Comparison of ENCODE assay signal across 9 cellular contexts in genomic region chr12:57759360-57759980, GRCh38. TPM values are rescaled to one million over a fixed set of nuclear protein-coding genes. Genes with fewer than 3 reads are reported as not detected.
DNase-seq lines count a peak whose midpoint lies in the region; ATAC-seq and TF ChIP-seq lines count a peak whose summit lies in the region.
"Had no signal": no experiment of that assay in that cellular context is flagged by ENCODE, and none has a peak within 500 bp of the region (broad histone marks: within the 10 kb centered on the region; RNA-seq: fewer than 3 reads in every experiment).

No MANE protein-coding gene starts in this region.

- peaks cover 13% of the 10 kb centered on the region for H3K27me3 ChIP-seq in lower lobe of right lung (ENCODE audit: low read depth)
- H3K27me3 ChIP-seq in ascending aorta = no peaks in the 10 kb centered on the region

- H3K27ac Mint-ChIP-seq in activated naive CD8-positive, alpha-beta T cell treated with anti-CD3 and anti-CD28 coated beads for 36 hours = no peak overlapping the region
- H3K27ac Mint-ChIP-seq: T-helper 1 cell treated with Interleukin-12 subunit alpha and Interleukin-12 subunit beta and Interleukin-4 antibody, amounts not matched to agents 30 μg/mL and 1 μg/mL, for 36 hours had no signal

- H3K36me3 ChIP-seq in lower lobe of right lung (peaks cover 22% of the 10 kb centered on the region), ascending aorta (peaks cover 7 to 14% of the 10 kb centered on the region in 2 donors)

- no peak for ATAC-seq in lower lobe of right lung
- no peak for ATAC-seq in GM21717 (IDR thresholded peaks at IDR 0.05; ENCODE audit: unreplicated experiment)

- DNase-seq in DMS 273 (lab: John Stamatoyannopoulos, UW; ENCODE audit: unreplicated experiment) (peak; percentile 43), DMS 273 treated with DMSO at 0.1 percent for 48 hours (lab: John Stamatoyannopoulos, UW) (no peak), Kasumi-1 (lab: John Stamatoyannopoulos, UW) (peak; percentile 41 to 58), lower lobe of right lung (no peak), ascending aorta (ENCODE audit: low spot score in 2 of 2) (no peak), amniotic stem cell (lab: John Stamatoyannopoulos, UW) (no peak)
- DNase-seq in activated naive CD8-positive, alpha-beta T cell treated with anti-CD3 and anti-CD28 coated beads for 36 hours = peak; percentile 39

- H3K27ac ChIP-seq in lower lobe of right lung (no peak overlapping the region), ascending aorta (no peak overlapping the region)

- no peaks in the 10 kb centered on the region for H3K9me3 Mint-ChIP-seq in activated naive CD8-positive, alpha-beta T cell treated with anti-CD3 and anti-CD28 coated beads for 36 hours
- H3K9me3 Mint-ChIP-seq: T-helper 1 cell treated with Interleukin-12 subunit alpha and Interleukin-12 subunit beta and Interleukin-4 antibody, amounts not matched to agents 30 μg/mL and 1 μg/mL, for 36 hours had no signal

- intact Hi-C loops in lower lobe of right lung (cut with DNase I) (no loop called here), ascending aorta (cut with DNase I) (no loop called here)

- peaks cover 37% of the 10 kb centered on the region for H3K4me1 Mint-ChIP-seq in activated naive CD8-positive, alpha-beta T cell treated with anti-CD3 and anti-CD28 coated beads for 36 hours

- no peak overlapping the region for H3K4me3 Mint-ChIP-seq in activated naive CD8-positive, alpha-beta T cell treated with anti-CD3 and anti-CD28 coated beads for 36 hours
- H3K4me3 Mint-ChIP-seq: T-helper 1 cell treated with Interleukin-12 subunit alpha and Interleukin-12 subunit beta and Interleukin-4 antibody, amounts not matched to agents 30 μg/mL and 1 μg/mL, for 36 hours had no signal

- H3K4me1 ChIP-seq in lower lobe of right lung (peaks cover 16% of the 10 kb centered on the region), ascending aorta (peaks cover 2 to 8% of the 10 kb centered on the region in 2 donors)

- H3K9me3 ChIP-seq in lower lobe of right lung = no peaks in the 10 kb centered on the region
- H3K9me3 ChIP-seq in ascending aorta = no peaks in the 10 kb centered on the region

- no peaks in the 10 kb centered on the region for H3K27me3 Mint-ChIP-seq in activated naive CD8-positive, alpha-beta T cell treated with anti-CD3 and anti-CD28 coated beads for 36 hours

- peaks cover 34% of the 10 kb centered on the region for H3K36me3 Mint-ChIP-seq in activated naive CD8-positive, alpha-beta T cell treated with anti-CD3 and anti-CD28 coated beads for 36 hours

- no peak overlapping the region for H3K4me3 ChIP-seq in lower lobe of right lung
- no peak overlapping the region for H3K4me3 ChIP-seq in ascending aorta

- TF ChIP-seq CTCF in lower lobe of right lung (IDR thresholded peaks at IDR 0.05) (peak; percentile 31), ascending aorta (IDR thresholded peaks at IDR 0.05) (peak in 1 of 3 experiments; percentile 23)

RNA-seq across cellular contexts. Expression of gene MARCHF9, which starts 4.6 kb away (rescaled TPM):
- total RNA-seq in activated naive CD8-positive, alpha-beta T cell treated with anti-CD3 and anti-CD28 coated beads for 36 hours = 10 to 100 TPM; 18.2 to 19.2 TPM
- 20.0 TPM for total RNA-seq in lower lobe of right lung
- 8.4 TPM for total RNA-seq in ascending aorta

RNA-seq across cellular contexts. Expression of gene CDK4, which starts 7.4 kb away (rescaled TPM):
- 100 to 1,000 TPM; 275 to 304 TPM for total RNA-seq in activated naive CD8-positive, alpha-beta T cell treated with anti-CD3 and anti-CD28 coated beads for 36 hours
- total RNA-seq in lower lobe of right lung (68.4 TPM), ascending aorta (82.6 TPM)

RNA-seq across cellular contexts. Expression of gene CYP27B1, which starts 7.4 kb away (rescaled TPM):
- 10 to 100 TPM in 1 of 2 experiments, 1 to 10 TPM in 1; 9.6 to 12.0 TPM for total RNA-seq in activated naive CD8-positive, alpha-beta T cell treated with anti-CD3 and anti-CD28 coated beads for 36 hours
- total RNA-seq in lower lobe of right lung (1.1 TPM), ascending aorta (not detected)

RNA-seq across cellular contexts. Expression of gene METTL1, which starts 12.4 kb away (rescaled TPM):
- 10 to 100 TPM; 59.6 to 60.1 TPM for total RNA-seq in activated naive CD8-positive, alpha-beta T cell treated with anti-CD3 and anti-CD28 coated beads for 36 hours
- total RNA-seq in lower lobe of right lung = 14.4 TPM
- 29.8 TPM for total RNA-seq in ascending aorta

RNA-seq across cellular contexts. Expression of gene EEF1AKMT3, which starts 12.9 kb away (rescaled TPM):
- 1 to 10 TPM; 3.7 to 3.9 TPM for total RNA-seq in activated naive CD8-positive, alpha-beta T cell treated with anti-CD3 and anti-CD28 coated beads for 36 hours
- total RNA-seq in lower lobe of right lung (6.8 TPM), ascending aorta (2.1 TPM)

Comparison
In these comparisons a context has a peak if more than half of its experiments do, and no peak if none do; other contexts are left out.
1. DNase-seq: peak in DMS 273 (single experiment), Kasumi-1 (2 of 2) and activated naive CD8-positive, alpha-beta T cell treated with anti-CD3 and anti-CD28 coated beads for 36 hours (single experiment); none in DMS 273 treated with DMSO at 0.1 percent for 48 hours (single experiment), lower lobe of right lung (single experiment), ascending aorta (0 of 2) and amniotic stem cell (single experiment).